Comparison of ENCODE assay signal across 9 cellular contexts in the genomic region with DNA sequence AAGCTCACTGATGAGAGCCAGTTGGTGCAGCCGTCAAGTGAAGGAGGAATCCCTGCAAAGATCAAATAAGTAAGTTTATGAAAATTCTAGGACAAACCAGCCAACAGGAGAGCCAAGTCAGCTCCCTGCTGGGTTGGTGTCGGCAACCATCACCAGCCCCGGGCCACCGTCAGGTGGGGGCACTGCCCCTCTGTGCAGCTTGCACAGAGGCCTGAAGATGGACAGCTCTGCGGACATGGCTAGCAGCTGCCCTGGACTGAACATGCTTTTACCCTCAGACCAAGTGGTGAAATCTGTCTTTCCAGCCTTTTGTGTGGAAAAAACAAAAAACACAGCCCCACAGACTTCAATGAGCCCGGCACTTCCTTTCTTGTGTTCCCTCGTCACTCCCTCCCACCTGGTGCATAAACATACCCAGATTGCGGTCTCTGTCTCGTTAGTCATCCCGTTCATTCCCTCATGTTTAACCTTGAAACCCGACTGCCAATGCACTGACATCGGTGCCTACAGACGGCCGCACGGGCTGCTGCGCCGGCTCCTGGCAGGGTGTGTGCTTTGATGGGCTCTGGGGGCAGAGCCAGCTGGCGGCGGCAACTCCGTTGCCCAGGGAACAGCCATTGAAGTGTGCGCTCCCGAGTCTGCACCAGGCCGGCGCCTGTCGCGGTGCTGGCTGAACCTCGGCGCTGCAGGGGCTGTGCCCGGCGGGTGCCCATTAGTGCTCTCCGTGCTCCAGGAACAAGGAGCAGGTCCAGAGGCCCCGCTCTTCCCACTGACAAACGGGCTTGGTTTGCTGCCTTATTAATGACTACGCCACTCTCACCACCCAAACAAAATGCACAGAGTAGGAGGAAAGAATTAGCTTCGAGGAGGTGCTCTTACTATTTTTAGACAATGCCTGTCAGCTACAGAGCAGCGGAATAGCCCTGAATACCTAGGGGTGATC.
A peak's percentile ranks its signal among the peaks of the same experiment; 100 is the strongest.
DNase-seq lines count a peak whose midpoint lies in the region; ATAC-seq and TF ChIP-seq lines count a peak whose summit lies in the region.
"Had no signal": no experiment of that assay in that cellular context is flagged by ENCODE, and none has a peak within 500 bp of the region (broad histone marks: within the 10 kb centered on the region; RNA-seq: fewer than 3 reads in every experiment).

No MANE protein-coding gene starts in this region.

- no peak for TF ChIP-seq POLR2A in Peyer's patch (IDR thresholded peaks at IDR 0.05)
- no peak for TF ChIP-seq POLR2A in sigmoid colon (IDR thresholded peaks at IDR 0.05)

- intact Hi-C loops in Right ventricle myocardium superior (cut with DNase I) = no loop called here
- intact Hi-C loops in sigmoid colon (cut with DNase I) = no loop called here

- no peak for TF ChIP-seq EP300 in sigmoid colon (IDR thresholded peaks at IDR 0.05)

- 89% methylated on average over 36 of the region's 36 CpGs for WGBS in sigmoid colon, 2 donors

- DNase-seq in MG63 (peak; percentile 84), Peyer's patch (peak in 2 of 3 donors; percentile 29 to 40), Right ventricle myocardium superior (peak; percentile 72), sigmoid colon (peak; percentile 77), NOMO-1 (lab: John Stamatoyannopoulos, UW; ENCODE audit: unreplicated experiment in 2 of 2) (no peak)
- DNase-seq in activated CD4-positive, CD25-positive, alpha-beta regulatory T cell (lab: John Stamatoyannopoulos, UW) = no peak

- H3K4me3 ChIP-seq in MG63 = no peak overlapping the region; the same call in 1 of the 2 replicates
- H3K4me3 ChIP-seq in Peyer's patch = no peak overlapping the region
- H3K4me3 ChIP-seq in sigmoid colon = peak overlapping the region in 3 of 4 donors; percentile 11 to 22 (median 22)

- H3K27ac ChIP-seq in Peyer's patch (no peak overlapping the region), sigmoid colon (peak overlapping the region; percentile 34 to 62 (median 41))
- H3K27ac ChIP-seq: neutrophil had no signal

- ATAC-seq in Right ventricle myocardium superior (ENCODE audit: poor library complexity) (peak; percentile 98), HG03469 (IDR thresholded peaks at IDR 0.05; ENCODE audit: unreplicated experiment) (no peak), GM19351 (IDR thresholded peaks at IDR 0.05; ENCODE audit: unreplicated experiment) (no peak)

- H3K9me3 ChIP-seq in MG63 (no peaks in the 10 kb centered on the region), Peyer's patch (no peaks in the 10 kb centered on the region), sigmoid colon (no peaks in the 10 kb centered on the region)
- H3K9me3 ChIP-seq: neutrophil had no signal

- H3K27me3 ChIP-seq in MG63 (no peaks in the 10 kb centered on the region), Peyer's patch (no peaks in the 10 kb centered on the region), sigmoid colon (no peaks in the 10 kb centered on the region)
- H3K27me3 ChIP-seq: neutrophil had no signal

- H3K36me3 ChIP-seq in MG63 (no peaks in the 10 kb centered on the region), Peyer's patch (no peaks in the 10 kb centered on the region), sigmoid colon (no peaks in the 10 kb centered on the region)
- H3K36me3 ChIP-seq: neutrophil had no signal

- H3K4me1 ChIP-seq in Peyer's patch (no peaks in the 10 kb centered on the region), sigmoid colon (peaks cover 0 to 14% (median 12%) of the 10 kb centered on the region in 4 donors)

- TF ChIP-seq CTCF in Peyer's patch (IDR thresholded peaks at IDR 0.05) = no peak
- TF ChIP-seq CTCF in sigmoid colon (IDR thresholded peaks at IDR 0.05) = no peak

Comparison
In these comparisons a context has a peak if more than half of its experiments do, and no peak if none do; other contexts are left out.
1. DNase-seq: peak in MG63 (single experiment), Peyer's patch (2 of 3), Right ventricle myocardium superior (single experiment) and sigmoid colon (single experiment); none in activated CD4-positive, CD25-positive, alpha-beta regulatory T cell (0 of 4) and NOMO-1 (0 of 2).
2. H3K4me3 ChIP-seq: peak in sigmoid colon (3 of 4); none in MG63 (single experiment) and Peyer's patch (0 of 4).
3. H3K27ac ChIP-seq: peak in sigmoid colon (4 of 4); none in Peyer's patch (0 of 4).